Comparison of ENCODE assay signal across 9 cellular contexts in the genomic region with DNA sequence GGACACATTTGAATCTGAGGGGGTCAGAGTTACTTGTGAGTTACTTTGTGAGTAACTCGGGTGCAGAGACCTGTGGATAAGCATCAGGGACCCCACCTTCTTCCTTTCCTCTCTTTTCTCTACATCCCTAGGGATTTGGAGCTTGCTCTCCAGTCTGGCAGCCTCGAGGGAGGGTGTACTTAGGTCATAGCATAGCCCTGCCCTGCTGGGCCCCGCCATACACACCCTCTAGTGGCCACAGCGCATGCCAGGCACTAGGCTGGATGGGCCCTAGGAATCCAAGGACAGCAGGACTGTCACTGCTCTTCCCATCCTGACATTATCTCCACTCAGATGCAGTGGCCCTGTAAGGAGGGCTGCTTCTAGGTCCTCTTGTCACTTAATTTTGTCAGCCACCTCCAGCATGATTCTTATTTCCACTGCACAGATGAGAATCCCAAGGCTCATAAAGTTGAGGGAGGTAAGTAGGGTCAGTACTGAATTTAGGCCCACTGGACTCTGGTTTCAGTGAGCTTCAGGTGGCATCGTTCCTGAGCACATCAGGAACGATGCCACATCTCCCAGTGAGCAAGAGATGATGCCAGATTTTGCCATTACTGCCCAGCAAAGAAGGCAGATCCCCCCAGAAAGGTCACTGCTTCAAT. TPM values are rescaled to one million over a fixed set of nuclear protein-coding genes. Genes with fewer than 3 reads are reported as not detected.
DNase-seq lines count a peak whose midpoint lies in the region; ATAC-seq and TF ChIP-seq lines count a peak whose summit lies in the region.
"Had no signal": no experiment of that assay in that cellular context is flagged by ENCODE, and none has a peak within 500 bp of the region (broad histone marks: within the 10 kb centered on the region; RNA-seq: fewer than 3 reads in every experiment).

No MANE protein-coding gene starts in this region.

- H3K9me3 ChIP-seq in MM.1S (replicated peaks; ENCODE audit: insufficient read depth, low read length) (no peaks in the 10 kb centered on the region), WERI-Rb-1 (ENCODE audit: severe bottlenecking) (no peaks in the 10 kb centered on the region), skeletal muscle satellite cell (replicated peaks; ENCODE audit: low read length) (no peaks in the 10 kb centered on the region)
- H3K9me3 ChIP-seq in CD8-positive, alpha-beta T cell (ENCODE audit: low read length): no peaks in the 10 kb centered on the region

- peaks cover 3% of the 10 kb centered on the region for H3K36me3 Mint-ChIP-seq in CD8-positive, alpha-beta T cell
- H3K36me3 Mint-ChIP-seq: activated naive CD8-positive, alpha-beta T cell had no signal

- no peak overlapping the region for H3K4me2 ChIP-seq in MM.1S (ENCODE audit: low read depth, low read length)
- H3K4me2 ChIP-seq in skeletal muscle satellite cell (ENCODE audit: low read length): no peak overlapping the region

- H3K27ac Mint-ChIP-seq in CD8-positive, alpha-beta T cell: no peak overlapping the region
- H3K27ac Mint-ChIP-seq: activated naive CD8-positive, alpha-beta T cell had no signal

- H4K20me1 ChIP-seq in MM.1S (ENCODE audit: insufficient read depth, low read length): no peaks in the 10 kb centered on the region

- H3K4me3 Mint-ChIP-seq in CD8-positive, alpha-beta T cell: no peak overlapping the region
- H3K4me3 Mint-ChIP-seq: activated naive CD8-positive, alpha-beta T cell had no signal

- H3K9me2 ChIP-seq in MM.1S (replicated peaks; ENCODE audit: insufficient read depth, low read length): no peaks in the 10 kb centered on the region

- no peaks in the 10 kb centered on the region for H3K36me3 ChIP-seq in MM.1S (replicated peaks; ENCODE audit: insufficient read depth, low read length)
- no peaks in the 10 kb centered on the region for H3K36me3 ChIP-seq in WERI-Rb-1
- no peaks in the 10 kb centered on the region for H3K36me3 ChIP-seq in skeletal muscle satellite cell (ENCODE audit: insufficient read depth, low read length)
- no peaks in the 10 kb centered on the region for H3K36me3 ChIP-seq in CD8-positive, alpha-beta T cell (ENCODE audit: insufficient read depth, low read length)

- H3K27me3 ChIP-seq in MM.1S (replicated peaks; ENCODE audit: insufficient read depth, low read length): peaks cover 8% of the 10 kb centered on the region
- H3K27me3 ChIP-seq in WERI-Rb-1 (ENCODE audit: insufficient read depth, low read depth, severe bottlenecking): no peaks in the 10 kb centered on the region
- no peaks in the 10 kb centered on the region for H3K27me3 ChIP-seq in skeletal muscle satellite cell (ENCODE audit: control insufficient read depth, insufficient read depth, low read length)
- peaks cover 8% of the 10 kb centered on the region for H3K27me3 ChIP-seq in CD8-positive, alpha-beta T cell (ENCODE audit: insufficient read depth, low read length)

- H3K4me1 ChIP-seq in MM.1S (ENCODE audit: low read length) (peaks cover 4% of the 10 kb centered on the region; the same call in 1 of the 2 replicates), skeletal muscle satellite cell (ENCODE audit: control insufficient read depth, insufficient read depth, low read length) (peaks cover 10% of the 10 kb centered on the region)
- H3K4me1 ChIP-seq in CD8-positive, alpha-beta T cell (ENCODE audit: insufficient read depth, low read length): peaks cover 26% of the 10 kb centered on the region

- DNase-seq in NCI-H748 (lab: John Stamatoyannopoulos, UW; ENCODE audit: unreplicated experiment): peak; percentile 52
- DNase-seq in NCI-H748 treated with DMSO at 0.1 percent for 48 hours (lab: John Stamatoyannopoulos, UW): no peak
- peak; percentile 38 for DNase-seq in MM.1S
- peak; percentile 90 for DNase-seq in WERI-Rb-1
- DNase-seq in cardiac septum (ENCODE audit: low spot score): peak; percentile 85
- DNase-seq in CD8-positive, alpha-beta T cell: no peak

- ATAC-seq in GM18867 (IDR thresholded peaks at IDR 0.05; ENCODE audit: unreplicated experiment): no peak
- ATAC-seq in CD8-positive, alpha-beta T cell: no peak

- peaks cover 12% of the 10 kb centered on the region; the same call in 1 of the 2 replicates for H3F3A ChIP-seq in MM.1S (ENCODE audit: insufficient read depth, low read length)

- no peaks in the 10 kb centered on the region for H3K9me3 Mint-ChIP-seq in CD8-positive, alpha-beta T cell

- no peak overlapping the region for H2AFZ ChIP-seq in MM.1S (ENCODE audit: low read length)

- peaks cover 22% of the 10 kb centered on the region for H3K4me1 Mint-ChIP-seq in CD8-positive, alpha-beta T cell (ENCODE audit: low read depth)

- intact Hi-C loops in cardiac septum (cut with DNase I): loop anchor here (5.0 kb wide), 1 partner anchor 96 kb away; no protein-coding TSS in a partner anchor
- intact Hi-C loops in CD8-positive, alpha-beta T cell (cut with DNase I, micrococcal nuclease): no loop called here

- no peak overlapping the region for H3K9ac ChIP-seq in MM.1S (ENCODE audit: low read length)
- H3K9ac ChIP-seq in skeletal muscle satellite cell (ENCODE audit: low read depth, low read length): peak overlapping the region; percentile 7

- H3K27ac ChIP-seq in MM.1S (ENCODE audit: low read length): no peak overlapping the region
- no peak overlapping the region for H3K27ac ChIP-seq in WERI-Rb-1
- H3K27ac ChIP-seq in CD8-positive, alpha-beta T cell (ENCODE audit: low read depth, low read length): no peak overlapping the region

- POLR2A ChIA-PET in CD8-positive, alpha-beta T cell (lab: Charles Lee): no interaction called here

- H3K79me2 ChIP-seq in MM.1S (ENCODE audit: low read length): no peaks in the 10 kb centered on the region

- peaks cover 3% of the 10 kb centered on the region for H3K27me3 Mint-ChIP-seq in CD8-positive, alpha-beta T cell (ENCODE audit: low read depth)

- CTCF ChIA-PET in CD8-positive, alpha-beta T cell (lab: Charles Lee): interaction anchor here (2.1 kb wide), 1 partner anchor 9 kb away, joined by 6 read pairs; no protein-coding TSS in a partner anchor

- TF ChIP-seq CTCF in MM.1S (IDR thresholded peaks at IDR 0.05; ENCODE audit: low read length) (peak; percentile 68), WERI-Rb-1 (IDR thresholded peaks at IDR 0.05; ENCODE audit: low read depth, low read length) (peak; percentile 96)
- no peak for TF ChIP-seq CTCF in CD8-positive, alpha-beta T cell (IDR thresholded peaks at IDR 0.05)

- no peak overlapping the region for H3K4me3 ChIP-seq in MM.1S (ENCODE audit: low read length)
- no peak overlapping the region for H3K4me3 ChIP-seq in WERI-Rb-1 (ENCODE audit: low read depth, low read length)
- H3K4me3 ChIP-seq in skeletal muscle satellite cell (ENCODE audit: low read length): no peak overlapping the region
- no peak overlapping the region for H3K4me3 ChIP-seq in CD8-positive, alpha-beta T cell (ENCODE audit: low read depth, low read length)

RNA-seq across cellular contexts. Expression of gene SMAD6, which starts 3.6 kb away (rescaled TPM):
- 50.2 TPM for total RNA-seq in cardiac septum
- 9.6 and 15.9 TPM in 2 replicates for total RNA-seq in skeletal muscle satellite cell (2012; rRNA removed)
- under 1 TPM; 0.56 to 0.73 TPM for total RNA-seq in CD8-positive, alpha-beta T cell

Comparison
In these comparisons a context has a peak if more than half of its experiments do, and no peak if none do; other contexts are left out.
1. DNase-seq: peak in NCI-H748 (single experiment), MM.1S (single experiment), WERI-Rb-1 (single experiment) and cardiac septum (single experiment); none in NCI-H748 treated with DMSO at 0.1 percent for 48 hours (single experiment) and CD8-positive, alpha-beta T cell (0 of 7).
2. RNA of gene SMAD6, which starts 3.6 kb away (total RNA-seq): 50.2 TPM in cardiac septum (single experiment); 0.56 to 0.73 TPM in CD8-positive, alpha-beta T cell; every median in the first group is over 10 times any median in the second.